In genomic region chr12:119780786-119781434, GRCh38 we compare ENCODE assay signal across 8 cellular contexts.
DNase-seq lines count a peak whose midpoint lies in the region; ATAC-seq and TF ChIP-seq lines count a peak whose summit lies in the region.

No MANE protein-coding gene starts in this region.

- WGBS in psoas muscle, 3 donors, result 28 to 38% (median 30%) methylated on average over 8 of the region's 8 CpGs

- H3K4me3 ChIP-seq in ACC112 (ENCODE audit: low read depth, low read length) (no peak overlapping the region), fibroblast of lung (replicated peaks in 1 of 4; ENCODE audit: control extremely low read depth in 1 of 4, insufficient read depth in 1 of 4, low read depth in 3 of 4, low read length in 4 of 4) (peak overlapping the region in 1 of 4 experiments; percentile 40), psoas muscle (no peak overlapping the region)

- intact Hi-C loops in psoas muscle (cut with DNase I), result loop anchor here (5.0 to 10.0 kb wide), 3 partner anchors 69 to 116 kb away; partner anchors contain the start of gene PRKAB1 (in 2 of the 2)

- H2AFZ ChIP-seq in ACC112 (ENCODE audit: low read length, unreplicated experiment) (peak overlapping the region; percentile 27), fibroblast of lung (ENCODE audit: low read length) (peak overlapping the region; percentile 78)

- H3K27me3 ChIP-seq in ACC112 (ENCODE audit: insufficient read depth, low read length), result no peaks in the 10 kb centered on the region
- no peaks in the 10 kb centered on the region for H3K27me3 ChIP-seq in fibroblast of lung (ENCODE audit: control insufficient read depth, insufficient read depth, low read length)
- no peaks in the 10 kb centered on the region for H3K27me3 ChIP-seq in psoas muscle (ENCODE audit: insufficient read depth in 3 of 3, low read length in 2 of 3)

- peak; percentile 16 for DNase-seq in OCI-M1 (lab: John Stamatoyannopoulos, UW)
- DNase-seq in fibroblast of lung (ENCODE audit: low read depth in 2 of 2), result peak; percentile 46 to 58
- DNase-seq in psoas muscle, result peak in 1 of 2 donors; percentile 21
- DNase-seq in stimulated activated CD8-positive, alpha-beta memory T cell treated with anti-CD3 and anti-CD28 coated beads, Interleukin-4, amount 100 ng/mL, for 48 hours, result no peak
- no peak for DNase-seq in stimulated activated CD4-positive, alpha-beta T cell treated with anti-CD3 and anti-CD28 coated beads, Interleukin-4, amount 100 ng/mL, for 4 hours

- peak overlapping the region; percentile 64 for H3K4me2 ChIP-seq in fibroblast of lung (ENCODE audit: extremely low read depth, insufficient read depth, low read length)

- no peak overlapping the region for H3K9ac ChIP-seq in fibroblast of lung (ENCODE audit: insufficient read depth, low read length)

- H3K79me2 ChIP-seq in ACC112 (ENCODE audit: control insufficient read depth, insufficient read depth, low read length, unreplicated experiment) (no peaks in the 10 kb centered on the region), fibroblast of lung (ENCODE audit: control insufficient read depth, insufficient read depth, low read length) (no peaks in the 10 kb centered on the region)

- H3K4me1 ChIP-seq in ACC112 (ENCODE audit: control insufficient read depth, insufficient read depth, low read length, unreplicated experiment), result no peaks in the 10 kb centered on the region
- peaks cover 2% of the 10 kb centered on the region for H3K4me1 ChIP-seq in fibroblast of lung (ENCODE audit: control insufficient read depth, extremely low read depth, insufficient read depth, low read length)
- no peaks in the 10 kb centered on the region for H3K4me1 ChIP-seq in psoas muscle

- H3K9me3 ChIP-seq in fibroblast of lung (ENCODE audit: control insufficient read depth, insufficient read depth, low read depth, low read length), result no peaks in the 10 kb centered on the region
- no peaks in the 10 kb centered on the region for H3K9me3 ChIP-seq in psoas muscle

- TF ChIP-seq CTCF in GM12872 (IDR thresholded peaks at IDR 0.05; ENCODE audit: insufficient read depth, low read depth, low read length), result peak; percentile 66
- TF ChIP-seq CTCF in fibroblast of lung (conservative IDR thresholded peaks at IDR 0.05 in 1 of 2, IDR thresholded peaks at IDR 0.05 in 1 of 2; ENCODE audit: low read depth in 1 of 2, low read length in 2 of 2), result peak; percentile 91 to 94
- TF ChIP-seq CTCF in psoas muscle (IDR thresholded peaks at IDR 0.05), result peak; percentile 76

- no peaks in the 10 kb centered on the region for H4K20me1 ChIP-seq in fibroblast of lung (ENCODE audit: control insufficient read depth, extremely low read depth, insufficient read depth, low read length)

- ATAC-seq in psoas muscle (no peak), GM19452 (IDR thresholded peaks at IDR 0.05; ENCODE audit: unreplicated experiment) (no peak)

- peaks cover 7% of the 10 kb centered on the region; the same call in 1 of the 2 replicates for H3K36me3 ChIP-seq in ACC112 (ENCODE audit: insufficient read depth, low read length)
- peaks cover 5% of the 10 kb centered on the region for H3K36me3 ChIP-seq in fibroblast of lung (ENCODE audit: control insufficient read depth, insufficient read depth, low read length)
- H3K36me3 ChIP-seq in psoas muscle (ENCODE audit: insufficient read depth in 1 of 2, low read depth in 1 of 2), result no peaks in the 10 kb centered on the region

- H3K27ac ChIP-seq in ACC112 (ENCODE audit: low read depth, low read length), result no peak overlapping the region
- H3K27ac ChIP-seq in fibroblast of lung (ENCODE audit: insufficient read depth, low read length), result no peak overlapping the region
- H3K27ac ChIP-seq in psoas muscle, result no peak overlapping the region

Comparison
In these comparisons a context has a peak if more than half of its experiments do, and no peak if none do; other contexts are left out.
1. DNase-seq: peak in OCI-M1 (single experiment) and fibroblast of lung (2 of 2); none in stimulated activated CD8-positive, alpha-beta memory T cell treated with anti-CD3 and anti-CD28 coated beads, Interleukin-4, amount 100 ng/mL, for 48 hours (single experiment) and stimulated activated CD4-positive, alpha-beta T cell treated with anti-CD3 and anti-CD28 coated beads, Interleukin-4, amount 100 ng/mL, for 4 hours (0 of 2).
2. Peak in every context shown above with its lines, with median percentiles within 50 percentile points of each other: CTCF ChIP-seq.